In the genomic region with DNA sequence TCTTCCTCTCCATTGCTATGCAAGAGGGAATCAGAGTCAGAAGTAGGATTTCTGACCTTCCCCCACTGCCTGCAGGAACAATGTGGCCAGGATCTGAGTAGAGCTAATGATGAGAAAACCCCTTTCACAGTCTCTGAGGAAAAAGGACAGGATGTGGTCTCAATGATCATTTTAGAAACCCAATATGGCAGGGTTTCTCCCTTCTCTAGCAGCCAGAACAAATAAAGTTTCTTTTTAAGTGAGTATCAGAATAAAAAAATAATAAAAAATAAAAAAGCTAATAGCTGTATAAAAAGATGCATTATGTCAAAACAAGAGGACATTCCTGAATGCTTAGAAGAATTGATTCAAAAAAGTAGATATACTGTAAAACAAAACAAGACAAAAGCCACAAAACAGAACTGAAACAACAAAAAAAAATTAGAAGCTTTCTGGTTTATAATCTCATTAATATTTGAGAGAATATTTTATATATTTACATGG, we compare ENCODE assay signal across 10 cellular contexts.
DNase-seq lines count a peak whose midpoint lies in the region; ATAC-seq, FAIRE-seq and TF ChIP-seq lines count a peak whose summit lies in the region.
"Had no signal": no experiment of that assay in that cellular context is flagged by ENCODE, and none has a peak within 500 bp of the region (broad histone marks: within the 10 kb centered on the region; RNA-seq: fewer than 3 reads in every experiment).

No MANE protein-coding gene starts in this region.

- in situ Hi-C loops in IMR-90 (cut with MboI; ENCODE audit: low sequenced_read_pairs) = no loop called here

- intact Hi-C loops in IMR-90 (cut with micrococcal nuclease) = no loop called here

- H3K4ac ChIP-seq in IMR-90 (ENCODE audit: low read depth, low read length) = no peak overlapping the region

- H3K27ac ChIP-seq in IMR-90 (ENCODE audit: insufficient read depth, low read length) = no peak overlapping the region
- H3K27ac ChIP-seq: epithelial cell of prostate had no signal

- dilution Hi-C loops in IMR-90 (cut with HindIII; ENCODE audit: low sequenced_read_pairs, unreplicated experiment) = no loop called here

- no peaks in the 10 kb centered on the region for H3K9me1 ChIP-seq in IMR-90 (ENCODE audit: insufficient read depth, low read length)

- peak overlapping the region; percentile 25 for H3K4me3 Mint-ChIP-seq in stimulated activated memory B cell treated with anti-CD40 and anti-IgM and Interleukin-4, amounts not matched to agents 10 μg/mL and 1 μg/mL and 100 μg/mL, for 72 hours

- no peak overlapping the region for H4K8ac ChIP-seq in IMR-90 (ENCODE audit: low read depth in 2 of 2, low read length in 2 of 2)

- H3K27me3 ChIP-seq in IMR-90 (ENCODE audit: control insufficient read depth, insufficient read depth, low read length) = no peaks in the 10 kb centered on the region

- no peak overlapping the region for H3K4me2 ChIP-seq in IMR-90 (ENCODE audit: low read depth, low read length)

- no TSS peak for BruUV-seq in IMR-90 (replicated peaks; lab: Mats Ljungman, UMichigan)

- no peak for TF ChIP-seq RAD21 in IMR-90 (IDR thresholded peaks at IDR 0.05; ENCODE audit: low read length)

- H3K4me1 Mint-ChIP-seq in stimulated activated memory B cell treated with anti-CD40 and anti-IgM and Interleukin-4, amounts not matched to agents 10 μg/mL and 1 μg/mL and 100 μg/mL, for 72 hours = peaks cover 42% of the 10 kb centered on the region

- H3K9me3 Mint-ChIP-seq in stimulated activated memory B cell treated with anti-CD40 and anti-IgM and Interleukin-4, amounts not matched to agents 10 μg/mL and 1 μg/mL and 100 μg/mL, for 72 hours = peaks cover 2% of the 10 kb centered on the region

- no peak overlapping the region for H3K56ac ChIP-seq in IMR-90 (ENCODE audit: extremely low read depth, insufficient read depth, low read length)

- no peak overlapping the region for H3K18ac ChIP-seq in IMR-90 (ENCODE audit: low read depth, low read length)

- no peaks in the 10 kb centered on the region for H3K9me3 ChIP-seq in IMR-90 (ENCODE audit: control insufficient read depth, insufficient read depth, low read length)

- no peaks in the 10 kb centered on the region for H3K79me1 ChIP-seq in IMR-90 (ENCODE audit: low read depth in 1 of 2, low read length in 2 of 2)

- POLR2A ChIA-PET in IMR-90 (lab: Charles Lee; ENCODE audit: unreplicated experiment) = no interaction called here

- H3K27me3 Mint-ChIP-seq in stimulated activated memory B cell treated with anti-CD40 and anti-IgM and Interleukin-4, amounts not matched to agents 10 μg/mL and 1 μg/mL and 100 μg/mL, for 72 hours = no peaks in the 10 kb centered on the region

- H3K36me3 ChIP-seq in IMR-90 (ENCODE audit: control insufficient read depth, insufficient read depth, low read length) = no peaks in the 10 kb centered on the region

- H2AK9ac ChIP-seq in IMR-90 (replicated peaks; ENCODE audit: low read depth, low read length, poor library complexity) = no peak overlapping the region

- no peaks in the 10 kb centered on the region for H4K20me1 ChIP-seq in IMR-90 (ENCODE audit: insufficient read depth, low read length)

- H3K36me3 Mint-ChIP-seq in stimulated activated memory B cell treated with anti-CD40 and anti-IgM and Interleukin-4, amounts not matched to agents 10 μg/mL and 1 μg/mL and 100 μg/mL, for 72 hours = peaks cover 5% of the 10 kb centered on the region

- peak; percentile 40 for FAIRE-seq in GM19239 (lab: Jason Lieb, UNC)

- H2BK120ac ChIP-seq in IMR-90 (ENCODE audit: low read depth, low read length) = no peak overlapping the region

- no peak overlapping the region for H2BK5ac ChIP-seq in IMR-90 (ENCODE audit: low read depth, low read length, poor library complexity, severe bottlenecking)

- no peak overlapping the region for H2AFZ ChIP-seq in IMR-90 (replicated peaks; ENCODE audit: low read length, poor library complexity)

- TF ChIP-seq CTCF in IMR-90 (conservative IDR thresholded peaks at IDR 0.05; ENCODE audit: low read depth, low read length) = no peak

- H2BK15ac ChIP-seq in IMR-90 (ENCODE audit: low read depth, low read length) = no peak overlapping the region

- H3K23ac ChIP-seq in IMR-90 (ENCODE audit: low read depth, low read length) = no peak overlapping the region

- H3K4me3 ChIP-seq in IMR-90 (ENCODE audit: insufficient read depth, low read depth, low read length) = no peak overlapping the region

- peak overlapping the region; percentile 38 for H3K27ac Mint-ChIP-seq in stimulated activated memory B cell treated with anti-CD40 and anti-IgM and Interleukin-4, amounts not matched to agents 10 μg/mL and 1 μg/mL and 100 μg/mL, for 72 hours

- H4K5ac ChIP-seq in IMR-90 (ENCODE audit: low read depth, low read length) = no peak overlapping the region

- DNase-seq in GM19239 (ENCODE audit: insufficient read length, low spot score) = peak; percentile 1
- peak; percentile 11 for DNase-seq in IMR-90
- DNase-seq in GOT3 (lab: John Stamatoyannopoulos, UW) = no peak
- no peak for DNase-seq in NCI-H2171 (lab: John Stamatoyannopoulos, UW)
- no peak for DNase-seq in amygdala (lab: John Stamatoyannopoulos, UW)
- DNase-seq: activated gamma-delta T cell treated with Interleukin-2 at 50 U/mL for 16 hours, NCI-H1092 treated with DMSO at 0.1 percent for 48 hours had no signal

- peak; percentile 98 for ATAC-seq in HG02763 (IDR thresholded peaks at IDR 0.05; ENCODE audit: unreplicated experiment)
- ATAC-seq in IMR-90 (ENCODE audit: low read depth) = no peak
- ATAC-seq in stimulated activated memory B cell treated with anti-CD40 and anti-IgM and Interleukin-4, amounts not matched to agents 10 μg/mL and 1 μg/mL and 100 μg/mL, for 72 hours = peak; percentile 71

- CTCF ChIA-PET in IMR-90 (lab: Yijun Ruan, JAX) = no interaction called here

- H3K4me1 ChIP-seq in IMR-90 (ENCODE audit: control insufficient read depth, insufficient read depth, low read length) = no peaks in the 10 kb centered on the region

- no peak overlapping the region for H4K91ac ChIP-seq in IMR-90 (ENCODE audit: insufficient read depth, low read depth, low read length)

- H3K14ac ChIP-seq in IMR-90 (replicated peaks; ENCODE audit: low read depth, low read length) = no peak overlapping the region

- no peak overlapping the region; the same call in 1 of the 2 replicates for H2BK20ac ChIP-seq in IMR-90 (ENCODE audit: low read depth, low read length)

- no peak overlapping the region for H2AK5ac ChIP-seq in IMR-90 (ENCODE audit: low read depth, low read length)

- TF ChIP-seq POLR2A in IMR-90 (IDR thresholded peaks at IDR 0.05; ENCODE audit: low read depth, low read length) = no peak

- H3K9ac ChIP-seq in IMR-90 (ENCODE audit: low read depth, low read length) = no peak overlapping the region

TF ChIP-seq in IMR-90, 13 proteins besides CTCF, POLR2A, EP300 and RAD21:
- TF ChIP-seq MAFK (IDR thresholded peaks at IDR 0.05; ENCODE audit: low read depth, low read length) (no peak), FOS (IDR thresholded peaks at IDR 0.05; ENCODE audit: low read depth, low read length) (no peak), BHLHE40 (IDR thresholded peaks at IDR 0.05; ENCODE audit: low read depth, low read length) (no peak), CEBPB (IDR thresholded peaks at IDR 0.05; ENCODE audit: low read depth, low read length) (no peak), SMC3 (IDR thresholded peaks at IDR 0.05; ENCODE audit: low read depth, low read length) (no peak), RCOR1 (IDR thresholded peaks at IDR 0.05; ENCODE audit: insufficient replicate concordance, low read length) (no peak), MAZ (IDR thresholded peaks at IDR 0.05; ENCODE audit: borderline replicate concordance, low read depth, low read length) (no peak), NFE2L2 (IDR thresholded peaks at IDR 0.05; ENCODE audit: low read depth, low read length) (no peak), RFX5 (IDR thresholded peaks at IDR 0.05; ENCODE audit: low read depth, low read length) (no peak), MXI1 (IDR thresholded peaks at IDR 0.05; ENCODE audit: borderline replicate concordance, low read depth, low read length) (no peak), CHD1 (IDR thresholded peaks at IDR 0.05; ENCODE audit: low read depth, low read length) (no peak)
- TF ChIP-seq, protein P1, sequence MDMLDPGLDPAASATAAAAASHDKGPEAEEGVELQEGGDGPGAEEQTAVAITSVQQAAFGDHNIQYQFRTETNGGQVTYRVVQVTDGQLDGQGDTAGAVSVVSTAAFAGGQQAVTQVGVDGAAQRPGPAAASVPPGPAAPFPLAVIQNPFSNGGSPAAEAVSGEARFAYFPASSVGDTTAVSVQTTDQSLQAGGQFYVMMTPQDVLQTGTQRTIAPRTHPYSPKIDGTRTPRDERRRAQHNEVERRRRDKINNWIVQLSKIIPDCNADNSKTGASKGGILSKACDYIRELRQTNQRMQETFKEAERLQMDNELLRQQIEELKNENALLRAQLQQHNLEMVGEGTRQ (IDR thresholded peaks at IDR 0.05; ENCODE audit: low read depth, low read length) = no peak
- TF ChIP-seq, protein P2, sequence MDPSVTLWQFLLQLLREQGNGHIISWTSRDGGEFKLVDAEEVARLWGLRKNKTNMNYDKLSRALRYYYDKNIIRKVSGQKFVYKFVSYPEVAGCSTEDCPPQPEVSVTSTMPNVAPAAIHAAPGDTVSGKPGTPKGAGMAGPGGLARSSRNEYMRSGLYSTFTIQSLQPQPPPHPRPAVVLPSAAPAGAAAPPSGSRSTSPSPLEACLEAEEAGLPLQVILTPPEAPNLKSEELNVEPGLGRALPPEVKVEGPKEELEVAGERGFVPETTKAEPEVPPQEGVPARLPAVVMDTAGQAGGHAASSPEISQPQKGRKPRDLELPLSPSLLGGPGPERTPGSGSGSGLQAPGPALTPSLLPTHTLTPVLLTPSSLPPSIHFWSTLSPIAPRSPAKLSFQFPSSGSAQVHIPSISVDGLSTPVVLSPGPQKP (IDR thresholded peaks at IDR 0.05; ENCODE audit: borderline replicate concordance, low read depth, low read length) = no peak

Comparison
In these comparisons a context has a peak if more than half of its experiments do, and no peak if none do; other contexts are left out.
1. DNase-seq: peak in GM19239 (single experiment) and IMR-90 (single experiment); none in GOT3 (single experiment), NCI-H2171 (single experiment) and amygdala (0 of 56).